18 cellular contexts compared by ENCODE assay signal in the genomic region with DNA sequence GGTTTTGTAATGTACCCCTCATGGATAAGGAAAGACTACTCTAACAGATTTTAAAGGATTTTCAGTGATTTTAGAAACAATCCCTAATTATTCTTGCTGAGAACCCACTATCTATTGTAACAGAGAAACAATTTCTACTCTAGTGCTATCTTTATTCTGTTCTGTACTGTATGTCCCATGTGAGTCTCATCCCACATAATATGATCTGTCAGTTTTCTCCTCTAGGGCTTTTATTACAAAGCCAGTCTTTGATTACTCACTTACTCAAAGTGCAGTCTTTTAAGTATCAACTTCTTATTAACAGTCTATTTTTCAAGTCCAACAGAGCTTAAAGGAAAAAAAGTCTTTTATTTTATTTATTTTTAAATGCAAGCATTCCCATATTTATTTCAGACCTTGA. TPM values are rescaled to one million over a fixed set of nuclear protein-coding genes. Genes with fewer than 3 reads are reported as not detected.
DNase-seq lines count a peak whose midpoint lies in the region; ATAC-seq and TF ChIP-seq lines count a peak whose summit lies in the region.
"Had no signal": no experiment of that assay in that cellular context is flagged by ENCODE, and none has a peak within 500 bp of the region (broad histone marks: within the 10 kb centered on the region; RNA-seq: fewer than 3 reads in every experiment).

No MANE protein-coding gene starts in this region.

- no peaks in the 10 kb centered on the region for H4K20me1 ChIP-seq in PC-3 (ENCODE audit: low read length)
- no peaks in the 10 kb centered on the region for H4K20me1 ChIP-seq in osteoblast (ENCODE audit: insufficient read depth, low read length)
- H4K20me1 ChIP-seq: BLaER1 treated with 17β-estradiol and CSF1 and Interleukin-3, amounts not matched to agents 10 nM and 100 nM had no signal

- H2AFZ ChIP-seq in PC-3 (ENCODE audit: low read length) (no peak overlapping the region), osteoblast (ENCODE audit: low read length) (no peak overlapping the region)
- H2AFZ ChIP-seq: GM23248 had no signal

- POLR2A ChIA-PET in PC-3 (lab: Charles Lee; ENCODE audit: unreplicated experiment): no interaction called here

- H3K4me1 ChIP-seq in PC-3 (ENCODE audit: insufficient read depth, low read length): no peaks in the 10 kb centered on the region
- no peaks in the 10 kb centered on the region for H3K4me1 ChIP-seq in adipocyte (ENCODE audit: control insufficient read depth, insufficient read depth, low read length)
- H3K4me1 ChIP-seq in foreskin keratinocyte: peaks cover 3% of the 10 kb centered on the region
- no peaks in the 10 kb centered on the region for H3K4me1 ChIP-seq in osteoblast (ENCODE audit: insufficient read depth, low read length)
- H3K4me1 ChIP-seq: BLaER1 treated with 17β-estradiol and CSF1 and Interleukin-3, amounts not matched to agents 10 nM and 100 nM had no signal

- H3K79me2 ChIP-seq in PC-3 (ENCODE audit: low read length) (no peaks in the 10 kb centered on the region), osteoblast (ENCODE audit: insufficient read depth, low read length) (no peaks in the 10 kb centered on the region)

- no TSS peak for BruUV-seq in PC-3 (replicated peaks; lab: Mats Ljungman, UMichigan)

- TF ChIP-seq CTCF in PC-3 (conservative IDR thresholded peaks at IDR 0.05; ENCODE audit: low read depth, low read length): no peak
- TF ChIP-seq CTCF in foreskin keratinocyte (conservative IDR thresholded peaks at IDR 0.05): no peak
- TF ChIP-seq CTCF in neural crest cell (conservative IDR thresholded peaks at IDR 0.05): no peak
- no peak for TF ChIP-seq CTCF in osteoblast (IDR thresholded peaks at IDR 0.05; ENCODE audit: extremely low read depth, low read depth, low read length)

- H3K27me3 Mint-ChIP-seq in neural crest cell (ENCODE audit: low read depth): no peaks in the 10 kb centered on the region

- H3K9me3 Mint-ChIP-seq in neural crest cell: peaks cover 5% of the 10 kb centered on the region

- H3F3A ChIP-seq in PC-3 (ENCODE audit: low read length, unreplicated experiment): no peaks in the 10 kb centered on the region

- intact Hi-C loops in PC-3 (cut with micrococcal nuclease) (no loop called here), left ventricle myocardium superior (cut with micrococcal nuclease) (no loop called here)

- H3K27me3 ChIP-seq in PC-3 (ENCODE audit: low read length) (no peaks in the 10 kb centered on the region), adipocyte (replicated peaks; ENCODE audit: control insufficient read depth, insufficient read depth, low read length) (no peaks in the 10 kb centered on the region), foreskin keratinocyte (no peaks in the 10 kb centered on the region), osteoblast (ENCODE audit: insufficient read depth, low read length) (no peaks in the 10 kb centered on the region)
- H3K27me3 ChIP-seq: BLaER1 treated with 17β-estradiol and CSF1 and Interleukin-3, amounts not matched to agents 10 nM and 100 nM had no signal

- H3K27ac ChIP-seq in PC-3 (ENCODE audit: low read length) (no peak overlapping the region), foreskin keratinocyte (no peak overlapping the region), osteoblast (ENCODE audit: low read depth, low read length) (no peak overlapping the region)
- H3K27ac ChIP-seq: BLaER1 treated with 17β-estradiol and CSF1 and Interleukin-3, amounts not matched to agents 10 nM and 100 nM; GM23248; HL-60 had no signal

- no peak overlapping the region for H3K9ac ChIP-seq in PC-3 (ENCODE audit: low read length)
- no peak overlapping the region for H3K9ac ChIP-seq in adipocyte (ENCODE audit: low read length)
- H3K9ac ChIP-seq: BLaER1 treated with 17β-estradiol and CSF1 and Interleukin-3, amounts not matched to agents 10 nM and 100 nM; GM23248 had no signal

- CTCF ChIA-PET in PC-3 (lab: Charles Lee): no interaction called here

- no peaks in the 10 kb centered on the region for H3K9me2 ChIP-seq in PC-3 (replicated peaks; ENCODE audit: low read length)

- H3K9me3 ChIP-seq in PC-3 (ENCODE audit: low read length) (no peaks in the 10 kb centered on the region), adipocyte (ENCODE audit: control insufficient read depth, low read length) (no peaks in the 10 kb centered on the region), osteoblast (ENCODE audit: low read depth, low read length) (no peaks in the 10 kb centered on the region)
- H3K9me3 ChIP-seq: BLaER1 treated with 17β-estradiol and CSF1 and Interleukin-3, amounts not matched to agents 10 nM and 100 nM had no signal

- H3K4me2 ChIP-seq in PC-3 (ENCODE audit: low read length): no peak overlapping the region
- H3K4me2 ChIP-seq in osteoblast (ENCODE audit: insufficient read depth, low read length): no peak overlapping the region
- H3K4me2 ChIP-seq: BLaER1 treated with 17β-estradiol and CSF1 and Interleukin-3, amounts not matched to agents 10 nM and 100 nM had no signal

- H3K4me1 Mint-ChIP-seq in neural crest cell: peaks cover 37% of the 10 kb centered on the region
- H3K4me1 Mint-ChIP-seq: B cell had no signal

- H3K27ac Mint-ChIP-seq in neural crest cell (ENCODE audit: unreplicated experiment): peak overlapping the region; percentile 17
- H3K27ac Mint-ChIP-seq: B cell; CD8-positive, alpha-beta T cell had no signal

- H3K4me3 ChIP-seq in PC-3 (ENCODE audit: low read length): no peak overlapping the region
- H3K4me3 ChIP-seq in adipocyte (ENCODE audit: low read length): no peak overlapping the region
- no peak overlapping the region for H3K4me3 ChIP-seq in osteoblast (ENCODE audit: insufficient read depth, low read length)
- H3K4me3 ChIP-seq: BLaER1 treated with 17β-estradiol and CSF1 and Interleukin-3, amounts not matched to agents 10 nM and 100 nM; GM23248 had no signal

- H3K36me3 ChIP-seq in PC-3 (ENCODE audit: low read depth, low read length) (no peaks in the 10 kb centered on the region), adipocyte (ENCODE audit: control insufficient read depth, insufficient read depth, low read length, severe bottlenecking) (no peaks in the 10 kb centered on the region), osteoblast (ENCODE audit: insufficient read depth, low read length) (no peaks in the 10 kb centered on the region)
- H3K36me3 ChIP-seq: BLaER1 treated with 17β-estradiol and CSF1 and Interleukin-3, amounts not matched to agents 10 nM and 100 nM had no signal

- DNase-seq in PC-3 (peak; percentile 11), adipocyte (ENCODE audit: low read depth) (peak; percentile 60), foreskin keratinocyte (no peak), neural crest cell (ENCODE audit: low read depth, low spot score) (no peak), A172 (ENCODE audit: low spot score) (no peak), osteoblast (ENCODE audit: insufficient read length, low spot score, missing footprints) (no peak), NOMO-1 treated with DMSO at 0.1 percent for 48 hours (lab: John Stamatoyannopoulos, UW; ENCODE audit: unreplicated experiment) (no peak), left ventricle myocardium superior (no peak)
- DNase-seq: 8988T; CD8-positive, alpha-beta T cell; COR-L47; DMS 273 treated with DMSO at 0.1 percent for 48 hours; DMS53; GM23248; HCEC 1CT had no signal

- no peak; the same call in 1 of the 2 replicates for ATAC-seq in PC-3
- peak; percentile 53 for ATAC-seq in foreskin keratinocyte
- no peak for ATAC-seq in left ventricle myocardium superior
- ATAC-seq: CD8-positive, alpha-beta T cell had no signal

- no peak overlapping the region for H3K4me3 Mint-ChIP-seq in neural crest cell
- H3K4me3 Mint-ChIP-seq: B cell; CD8-positive, alpha-beta T cell had no signal

- no peaks in the 10 kb centered on the region for H3K36me3 Mint-ChIP-seq in neural crest cell (ENCODE audit: low read depth)
- H3K36me3 Mint-ChIP-seq: CD8-positive, alpha-beta T cell had no signal

RNA-seq across cellular contexts. Expression of a gene that starts 54.8 kb away (rescaled TPM):
- total RNA-seq in PC-3 (2014; rRNA removed): 8.5 and 13.2 TPM in 2 replicates
- total RNA-seq in foreskin keratinocyte: 4.7 and 6.0 TPM in 2 replicates
- polyA plus RNA-seq in foreskin keratinocyte: 3.7 and 4.4 TPM in 2 replicates
- 11.3 and 12.4 TPM in 2 replicates for total RNA-seq in neural crest cell
- 0.31 and 1.8 TPM in 2 replicates for total RNA-seq in A172 (2014; rRNA removed; shearing (Covaris generic))
- 11.2 and 13.8 TPM in 2 replicates for total RNA-seq in osteoblast
- 1.1 TPM for total RNA-seq in left ventricle myocardium superior

Comparison
In these comparisons a context has a peak if more than half of its experiments do, and no peak if none do; other contexts are left out.
1. DNase-seq: peak in PC-3 (single experiment) and adipocyte (single experiment); none in foreskin keratinocyte (0 of 2), neural crest cell (single experiment), A172 (single experiment), osteoblast (single experiment), NOMO-1 treated with DMSO at 0.1 percent for 48 hours (single experiment) and left ventricle myocardium superior (single experiment).